18 cellular contexts compared by ENCODE assay signal in genomic region chr5:65161655-65162054, GRCh38.
DNase-seq lines count a peak whose midpoint lies in the region; ATAC-seq and TF ChIP-seq lines count a peak whose summit lies in the region.
"Had no signal": no experiment of that assay in that cellular context is flagged by ENCODE, and none has a peak within 500 bp of the region (broad histone marks: within the 10 kb centered on the region; RNA-seq: fewer than 3 reads in every experiment).

No MANE protein-coding gene starts in this region.

- no peak overlapping the region for H3K4me2 ChIP-seq in osteoblast (ENCODE audit: insufficient read depth, low read length)

- H3K9me3 ChIP-seq in RWPE2 (ENCODE audit: severe bottlenecking) (no peaks in the 10 kb centered on the region), osteoblast (ENCODE audit: low read depth, low read length) (no peaks in the 10 kb centered on the region), Peyer's patch (no peaks in the 10 kb centered on the region)

- peaks cover 12% of the 10 kb centered on the region for H3K36me3 ChIP-seq in RWPE2 (ENCODE audit: low read depth)
- H3K36me3 ChIP-seq in osteoblast (ENCODE audit: insufficient read depth, low read length): peaks cover 17% of the 10 kb centered on the region
- H3K36me3 ChIP-seq in Peyer's patch: no peaks in the 10 kb centered on the region

- H3K4me3 ChIP-seq in RWPE2 (ENCODE audit: severe bottlenecking): no peak overlapping the region
- no peak overlapping the region for H3K4me3 ChIP-seq in epithelial cell of esophagus (ENCODE audit: low read length)
- H3K4me3 ChIP-seq in osteoblast (ENCODE audit: insufficient read depth, low read length): no peak overlapping the region
- no peak overlapping the region for H3K4me3 ChIP-seq in Peyer's patch
- H3K4me3 ChIP-seq: GM12878 had no signal

- DNase-seq in ELR (ENCODE audit: low read depth): peak; percentile 41
- DNase-seq in RWPE2 (ENCODE audit: low spot score): no peak
- peak; percentile 34 for DNase-seq in epithelial cell of esophagus (ENCODE audit: low read depth)
- no peak for DNase-seq in osteoblast (ENCODE audit: insufficient read length, low spot score, missing footprints)
- no peak for DNase-seq in Peyer's patch
- DNase-seq in activated CD8-positive, alpha-beta memory T cell treated with anti-CD3 and anti-CD28 coated beads, Interleukin-2, amount 50 U/mL, for 48 hours: no peak
- DNase-seq in NCI-H82 treated with DMSO at 0.1 percent for 48 hours (lab: John Stamatoyannopoulos, UW; ENCODE audit: unreplicated experiment): no peak
- DNase-seq: COR-L47; DMS 273 treated with DMSO at 0.1 percent for 48 hours; GF-D8; GOT3; KBM-7; NCI-H1105; NCI-H1694; NK-92 treated with Interleukin-12 subunit alpha and Interleukin-12 subunit beta, amount 100 ng/mL, for 24 hours; RPMI8226 had no signal

- H3K4me1 ChIP-seq in RWPE2 (ENCODE audit: insufficient read depth, poor library complexity, severe bottlenecking) (peaks cover 36% of the 10 kb centered on the region), osteoblast (ENCODE audit: insufficient read depth, low read length) (peaks cover 49% of the 10 kb centered on the region), Peyer's patch (no peaks in the 10 kb centered on the region)

- H3K79me2 ChIP-seq in osteoblast (ENCODE audit: insufficient read depth, low read length): peaks cover 6% of the 10 kb centered on the region

- ATAC-seq in RWPE2 (ENCODE audit: low read depth): peak; percentile 33
- ATAC-seq in HG02623 (IDR thresholded peaks at IDR 0.05; ENCODE audit: unreplicated experiment): no peak
- ATAC-seq: GM12878 had no signal

- H2AFZ ChIP-seq in osteoblast (ENCODE audit: low read length): no peak overlapping the region

- peak overlapping the region; percentile 90 for H3K27ac ChIP-seq in RWPE2 (ENCODE audit: poor library complexity, severe bottlenecking)
- H3K27ac ChIP-seq in osteoblast (ENCODE audit: low read depth, low read length): peak overlapping the region; percentile 85
- H3K27ac ChIP-seq in Peyer's patch: no peak overlapping the region

- no peaks in the 10 kb centered on the region for H4K20me1 ChIP-seq in osteoblast (ENCODE audit: insufficient read depth, low read length)

- no peak for TF ChIP-seq CTCF in RWPE2 (IDR thresholded peaks at IDR 0.05; ENCODE audit: poor library complexity, severe bottlenecking)
- no peak for TF ChIP-seq CTCF in epithelial cell of esophagus (IDR thresholded peaks at IDR 0.05; ENCODE audit: insufficient read depth, low read depth, low read length, missing control alignments)
- no peak for TF ChIP-seq CTCF in osteoblast (IDR thresholded peaks at IDR 0.05; ENCODE audit: extremely low read depth, low read depth, low read length)
- TF ChIP-seq CTCF in Peyer's patch (IDR thresholded peaks at IDR 0.05): no peak

- no peak for TF ChIP-seq POLR2A in Peyer's patch (IDR thresholded peaks at IDR 0.05)

- H3K27me3 ChIP-seq in RWPE2 (ENCODE audit: insufficient read depth, poor library complexity, severe bottlenecking) (no peaks in the 10 kb centered on the region), osteoblast (ENCODE audit: insufficient read depth, low read length) (no peaks in the 10 kb centered on the region), Peyer's patch (no peaks in the 10 kb centered on the region)

Comparison
In these comparisons a context has a peak if more than half of its experiments do, and no peak if none do; other contexts are left out.
1. DNase-seq: peak in ELR (single experiment) and epithelial cell of esophagus (single experiment); none in RWPE2 (single experiment), osteoblast (single experiment), Peyer's patch (0 of 3), activated CD8-positive, alpha-beta memory T cell treated with anti-CD3 and anti-CD28 coated beads, Interleukin-2, amount 50 U/mL, for 48 hours (single experiment) and NCI-H82 treated with DMSO at 0.1 percent for 48 hours (single experiment).
2. H3K27ac ChIP-seq: peak in RWPE2 (single experiment) and osteoblast (single experiment); none in Peyer's patch (0 of 4).